ENCODE assay signal across 10 cellular contexts in genomic region chr5:37838933-37839341, GRCh38. TPM values are rescaled to one million over a fixed set of nuclear protein-coding genes. Genes with fewer than 3 reads are reported as not detected.
DNase-seq lines count a peak whose midpoint lies in the region; ATAC-seq and TF ChIP-seq lines count a peak whose summit lies in the region.
"Had no signal": no experiment of that assay in that cellular context is flagged by ENCODE, and none has a peak within 500 bp of the region (broad histone marks: within the 10 kb centered on the region; RNA-seq: fewer than 3 reads in every experiment).

No MANE protein-coding gene starts in this region.

- in situ Hi-C loops in astrocyte of the cerebellum (cut with HindIII; ENCODE audit: low sequenced_read_pairs) = no loop called here
- in situ Hi-C loops in transverse colon (cut with MboI; ENCODE audit: low pct_ligation_motif_present in 1 of 4, low pct_unique_long_range_greater_than_20kb in 1 of 4, low sequenced_read_pairs in 3 of 4) = loop anchor here in 1 of 4 donors (10.0 kb wide), 1 partner anchor 356 kb away; no protein-coding TSS in a partner anchor

- POLR2A ChIA-PET in CD8-positive, alpha-beta T cell (lab: Charles Lee) = no interaction called here

- no peak for DNase-seq in activated naive CD8-positive, alpha-beta T cell treated with anti-CD3 and anti-CD28 coated beads, Interleukin-2, amount 50 U/mL, for 24 hours
- no peak for DNase-seq in astrocyte of the cerebellum (ENCODE audit: low read depth)
- no peak for DNase-seq in lower lobe of right lung
- no peak for DNase-seq in transverse colon
- DNase-seq in T-helper 2 cell = no peak
- no peak for DNase-seq in mesenteric fat pad (ENCODE audit: low spot score)
- DNase-seq in CD8-positive, alpha-beta T cell = no peak
- DNase-seq: Calu3 had no signal

- H3K27ac Mint-ChIP-seq in activated naive CD8-positive, alpha-beta T cell = no peak overlapping the region
- no peak overlapping the region for H3K27ac Mint-ChIP-seq in activated naive CD8-positive, alpha-beta T cell treated with anti-CD3 and anti-CD28 coated beads, Interleukin-2, amount 50 U/mL, for 24 hours
- H3K27ac Mint-ChIP-seq in CD8-positive, alpha-beta T cell = no peak overlapping the region

- no peaks in the 10 kb centered on the region for H3K9me3 Mint-ChIP-seq in activated naive CD8-positive, alpha-beta T cell (ENCODE audit: low read depth)
- H3K9me3 Mint-ChIP-seq in activated naive CD8-positive, alpha-beta T cell treated with anti-CD3 and anti-CD28 coated beads, Interleukin-2, amount 50 U/mL, for 24 hours = no peaks in the 10 kb centered on the region
- no peaks in the 10 kb centered on the region for H3K9me3 Mint-ChIP-seq in CD8-positive, alpha-beta T cell

- WGBS in transverse colon (ENCODE audit: low coverage in 1 of 2), 2 donors = 12 to 27% methylated on average over 3 to 19 of the region's 21 CpGs

- H3K27me3 ChIP-seq in lower lobe of right lung (ENCODE audit: low read depth) (peaks cover 88% of the 10 kb centered on the region), transverse colon (peaks cover 76% of the 10 kb centered on the region)
- peaks cover 9% of the 10 kb centered on the region for H3K27me3 ChIP-seq in CD8-positive, alpha-beta T cell (ENCODE audit: insufficient read depth, low read length)

- intact Hi-C loops in lower lobe of right lung (cut with DNase I) = no loop called here
- intact Hi-C loops in transverse colon (cut with DNase I; ENCODE audit: low total_unique reads) = loop anchor here (5.0 kb wide), 2 partner anchors 62 to 172 kb away; no protein-coding TSS in a partner anchor
- intact Hi-C loops in CD8-positive, alpha-beta T cell (cut with DNase I, micrococcal nuclease) = loop anchor here in 1 of 2 experiments (5.0 kb wide), 1 partner anchor 353 kb away; no protein-coding TSS in a partner anchor

- no peak for TF ChIP-seq CTCF in astrocyte of the cerebellum (IDR thresholded peaks at IDR 0.05; ENCODE audit: low read depth, low read length, missing control alignments)
- TF ChIP-seq CTCF in lower lobe of right lung (IDR thresholded peaks at IDR 0.05) = no peak
- no peak for TF ChIP-seq CTCF in transverse colon (IDR thresholded peaks at IDR 0.05)
- no peak for TF ChIP-seq CTCF in CD8-positive, alpha-beta T cell (IDR thresholded peaks at IDR 0.05)

- ATAC-seq in activated naive CD8-positive, alpha-beta T cell treated with anti-CD3 and anti-CD28 coated beads, Interleukin-2, amount 50 U/mL, for 24 hours = no peak
- no peak for ATAC-seq in lower lobe of right lung
- no peak for ATAC-seq in CD8-positive, alpha-beta T cell

- CTCF ChIA-PET in CD8-positive, alpha-beta T cell (lab: Charles Lee) = no interaction called here

- peak overlapping the region; percentile 32 for H3K4me3 Mint-ChIP-seq in activated naive CD8-positive, alpha-beta T cell
- H3K4me3 Mint-ChIP-seq in activated naive CD8-positive, alpha-beta T cell treated with anti-CD3 and anti-CD28 coated beads, Interleukin-2, amount 50 U/mL, for 24 hours = no peak overlapping the region
- H3K4me3 Mint-ChIP-seq in CD8-positive, alpha-beta T cell = no peak overlapping the region

- H3K27me3 Mint-ChIP-seq in activated naive CD8-positive, alpha-beta T cell = peaks cover 47% of the 10 kb centered on the region
- peaks cover 82% of the 10 kb centered on the region for H3K27me3 Mint-ChIP-seq in activated naive CD8-positive, alpha-beta T cell treated with anti-CD3 and anti-CD28 coated beads, Interleukin-2, amount 50 U/mL, for 24 hours
- peaks cover 60% of the 10 kb centered on the region for H3K27me3 Mint-ChIP-seq in CD8-positive, alpha-beta T cell (ENCODE audit: low read depth)

- H3K4me1 Mint-ChIP-seq in activated naive CD8-positive, alpha-beta T cell (ENCODE audit: low read depth) = peaks cover 32% of the 10 kb centered on the region
- H3K4me1 Mint-ChIP-seq in activated naive CD8-positive, alpha-beta T cell treated with anti-CD3 and anti-CD28 coated beads, Interleukin-2, amount 50 U/mL, for 24 hours = peaks cover 27% of the 10 kb centered on the region
- peaks cover 24% of the 10 kb centered on the region for H3K4me1 Mint-ChIP-seq in CD8-positive, alpha-beta T cell (ENCODE audit: low read depth)

- no peaks in the 10 kb centered on the region for H3K9me3 ChIP-seq in lower lobe of right lung
- no peaks in the 10 kb centered on the region for H3K9me3 ChIP-seq in transverse colon
- H3K9me3 ChIP-seq in CD8-positive, alpha-beta T cell (ENCODE audit: low read length) = no peaks in the 10 kb centered on the region

- no peak for TF ChIP-seq POLR2A in transverse colon (IDR thresholded peaks at IDR 0.05)

- H3K36me3 ChIP-seq in lower lobe of right lung (no peaks in the 10 kb centered on the region), transverse colon (no peaks in the 10 kb centered on the region)
- no peaks in the 10 kb centered on the region for H3K36me3 ChIP-seq in CD8-positive, alpha-beta T cell (ENCODE audit: insufficient read depth, low read length)

- peaks cover 41% of the 10 kb centered on the region for H3K4me1 ChIP-seq in lower lobe of right lung
- peaks cover 0 to 31% (median 5%) of the 10 kb centered on the region in 4 donors for H3K4me1 ChIP-seq in transverse colon
- peaks cover 13% of the 10 kb centered on the region for H3K4me1 ChIP-seq in CD8-positive, alpha-beta T cell (ENCODE audit: insufficient read depth, low read length)

- H3K27ac ChIP-seq in lower lobe of right lung (no peak overlapping the region), transverse colon (peak overlapping the region; percentile 86 to 93 (median 86))
- H3K27ac ChIP-seq in CD8-positive, alpha-beta T cell (ENCODE audit: low read depth, low read length) = no peak overlapping the region
- H3K27ac ChIP-seq: foreskin keratinocyte had no signal

- no peak for TF ChIP-seq EP300 in transverse colon (IDR thresholded peaks at IDR 0.05; ENCODE audit: low read depth)

- no peaks in the 10 kb centered on the region for H3K36me3 Mint-ChIP-seq in activated naive CD8-positive, alpha-beta T cell
- no peaks in the 10 kb centered on the region for H3K36me3 Mint-ChIP-seq in activated naive CD8-positive, alpha-beta T cell treated with anti-CD3 and anti-CD28 coated beads, Interleukin-2, amount 50 U/mL, for 24 hours (ENCODE audit: low read depth)
- H3K36me3 Mint-ChIP-seq in CD8-positive, alpha-beta T cell = no peaks in the 10 kb centered on the region

- H3K4me3 ChIP-seq in astrocyte of the cerebellum (ENCODE audit: low read depth, low read length) = peak overlapping the region; percentile 47
- H3K4me3 ChIP-seq in lower lobe of right lung = peak overlapping the region; percentile 41
- peak overlapping the region; percentile 30 to 60 (median 42) for H3K4me3 ChIP-seq in transverse colon
- no peak overlapping the region for H3K4me3 ChIP-seq in CD8-positive, alpha-beta T cell (ENCODE audit: low read depth, low read length)

RNA-seq across cellular contexts. Expression of gene GDNF, which starts 0.9 kb away (rescaled TPM):
- total RNA-seq in lower lobe of right lung (not detected), transverse colon (1 to 10 TPM in 3 of 4 donors, under 1 TPM in 1; 0.80 to 2.4 (median 1.8) TPM), mesenteric fat pad (0.13 TPM)
- not detected for total RNA-seq in CD8-positive, alpha-beta T cell
- total RNA-seq: Calu3 had no signal

Comparison
In these comparisons a context has a peak if more than half of its experiments do, and no peak if none do; other contexts are left out.
1. H3K27ac ChIP-seq: peak in transverse colon (4 of 4); none in lower lobe of right lung (single experiment) and CD8-positive, alpha-beta T cell (single experiment).